ENCODE assay signal across 24 cellular contexts in the genomic region with DNA sequence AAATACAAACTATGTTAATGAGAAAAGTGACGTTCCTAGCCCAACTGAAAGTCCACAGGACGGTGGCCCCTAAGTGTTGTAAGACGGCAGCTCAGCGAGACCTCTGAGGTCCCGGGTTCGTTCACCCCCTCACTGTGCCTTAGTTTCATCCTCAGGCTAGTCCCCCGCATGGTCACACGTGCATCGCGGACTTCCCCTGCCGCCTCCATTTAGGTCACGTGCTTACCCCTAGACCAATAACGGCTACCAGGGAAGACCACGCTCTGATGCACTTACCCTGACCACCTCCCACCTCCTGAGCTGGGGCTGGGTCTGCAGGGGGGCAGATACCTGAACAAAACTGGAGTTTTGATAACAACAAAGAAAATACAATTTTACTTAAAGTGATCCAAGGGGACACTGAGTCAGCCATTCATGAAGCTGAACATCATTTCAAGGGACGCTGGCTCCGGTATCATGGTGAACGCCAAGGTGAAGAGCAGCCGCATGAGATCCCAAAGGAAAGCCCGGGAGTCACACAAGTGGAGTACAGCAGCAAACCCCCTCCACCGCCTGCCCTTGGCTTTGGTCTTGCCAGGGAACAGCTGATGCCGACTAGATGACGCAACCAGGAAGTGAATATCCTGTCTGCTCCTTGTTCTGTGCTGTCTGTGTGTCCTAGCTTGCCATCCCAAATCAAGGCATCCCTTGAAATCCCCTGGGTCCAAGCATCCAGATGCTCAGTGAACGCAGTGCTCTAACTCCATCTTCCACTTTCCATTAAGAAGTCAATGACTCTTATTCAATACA.
"Had no signal": no experiment of that assay in that cellular context is flagged by ENCODE, and none has a peak within 500 bp of the region (broad histone marks: within the 10 kb centered on the region; RNA-seq: fewer than 3 reads in every experiment).

No MANE protein-coding gene starts in this region.

- H3K4me3 ChIP-seq: coronary artery, lung, skin epidermis, tibial artery, uterus had no signal

- ATAC-seq: activated CD4-positive, CD25-positive, alpha-beta regulatory T cell treated with anti-CD3 and anti-CD28 coated beads, Interleukin-2, amount 50 U/mL, for 24 hours; activated naive CD8-positive, alpha-beta T cell treated with anti-CD3 and anti-CD28 coated beads, Interleukin-2, amount 50 U/mL, for 24 hours; foreskin keratinocyte; left lobe of liver; stimulated activated naive CD8-positive, alpha-beta T cell treated with anti-CD3 and anti-CD28 coated beads, Interleukin-15, Interleukin-2, amounts not matched to agents 100 U/mL and 50 U/mL, for 24 hours had no signal

- H3K27ac ChIP-seq: brain microvascular endothelial cell, coronary artery, foreskin keratinocyte, skin epidermis, tibial artery, uterus had no signal

- H3K36me3 ChIP-seq: brain microvascular endothelial cell, tibial artery, uterus had no signal

- DNase-seq: activated CD4-positive, alpha-beta T cell treated with anti-CD3 and anti-CD28 coated beads, Interleukin-2, amount 10 ng/mL, durations not matched to agents 7 days and 5 days; activated CD8-positive, alpha-beta memory T cell treated with anti-CD3 and anti-CD28 coated beads, Interleukin-2, amount 50 U/mL, for 4 hours; activated effector memory CD4-positive, alpha-beta T cell treated with Interleukin-2 at 50 U/mL for 16 hours; activated naive CD4-positive, alpha-beta T cell treated with anti-CD3 and anti-CD28 coated beads, Interleukin-2, amount 10 ng/mL, durations not matched to agents 7 days and 5 days; activated naive CD8-positive, alpha-beta T cell treated with anti-CD3 and anti-CD28 coated beads, Interleukin-2, amount 50 U/mL, for 24 hours; activated T-cell treated with anti-CD3 and anti-CD28 coated beads, Interleukin-2, amount 50 U/mL, for 48 hours; aorta; brain microvascular endothelial cell; effector CD4-positive, alpha-beta T cell; foreskin keratinocyte; hypothalamus; kidney; midbrain; nephron progenitor cell; occipital lobe; stimulated activated naive CD8-positive, alpha-beta T cell treated with anti-CD3 and anti-CD28 coated beads, Interleukin-15, Interleukin-2, amounts not matched to agents 100 U/mL and 50 U/mL, for 24 hours; substantia nigra; tibial artery; uterus had no signal

- FAIRE-seq: kidney had no signal

- H3K27me3 ChIP-seq: brain microvascular endothelial cell, tibial artery, uterus had no signal

- H3K9me3 ChIP-seq: tibial artery, uterus had no signal

- H3K4me1 ChIP-seq: foreskin keratinocyte, uterus had no signal
